16 cellular contexts compared by ENCODE assay signal in genomic region chr10:517872-518475, GRCh38.
"Had no signal": no experiment of that assay in that cellular context is flagged by ENCODE, and none has a peak within 500 bp of the region (broad histone marks: within the 10 kb centered on the region; RNA-seq: fewer than 3 reads in every experiment).

No MANE protein-coding gene starts in this region.

- ATAC-seq: activated CD4-positive, alpha-beta T cell treated with anti-CD3 and anti-CD28 coated beads for 36 hours; activated CD8-positive, alpha-beta T cell treated with anti-CD3 and anti-CD28 coated beads for 36 hours; activated T-cell treated with anti-CD3 and anti-CD28 coated beads, Interleukin-2, amount 50 U/mL, for 72 hours; left colon; natural killer cell treated with Interleukin-12 subunit alpha and Interleukin-12 subunit beta and Interleukin-15 and Interleukin-18, amount 100 ng/mL, for 72 hours had no signal

- H3K9me3 Mint-ChIP-seq: activated CD8-positive, alpha-beta T cell treated with anti-CD3 and anti-CD28 coated beads for 36 hours; activated naive CD4-positive, alpha-beta T cell treated with anti-CD3 and anti-CD28 coated beads for 36 hours; activated T-cell treated with anti-CD3 and anti-CD28 coated beads, Interleukin-2, amount 50 U/mL, for 72 hours; immature natural killer cell; natural killer cell treated with Interleukin-12 subunit alpha and Interleukin-12 subunit beta and Interleukin-15 and Interleukin-18, amount 100 ng/mL, for 72 hours had no signal

- H3K36me3 ChIP-seq: esophagus muscularis mucosa, suprapubic skin had no signal

- H3K9me3 ChIP-seq: esophagus muscularis mucosa, SJSA1, suprapubic skin had no signal

- H3K27me3 ChIP-seq: esophagus muscularis mucosa, SJSA1, suprapubic skin had no signal

- H3K4me3 ChIP-seq: esophagus muscularis mucosa, SJSA1, smooth muscle cell, suprapubic skin had no signal

- H3K27ac Mint-ChIP-seq: activated CD4-positive, alpha-beta T cell treated with anti-CD3 and anti-CD28 coated beads for 36 hours; activated CD8-positive, alpha-beta T cell treated with anti-CD3 and anti-CD28 coated beads for 36 hours; activated naive CD4-positive, alpha-beta T cell treated with anti-CD3 and anti-CD28 coated beads for 36 hours; activated T-cell treated with anti-CD3 and anti-CD28 coated beads, Interleukin-2, amount 50 U/mL, for 72 hours; natural killer cell treated with Interleukin-12 subunit alpha and Interleukin-12 subunit beta and Interleukin-15 and Interleukin-18, amount 100 ng/mL, for 72 hours had no signal

- H3K4me2 ChIP-seq: smooth muscle cell had no signal

- H3K4me3 Mint-ChIP-seq: activated CD4-positive, alpha-beta T cell treated with anti-CD3 and anti-CD28 coated beads for 36 hours; activated CD8-positive, alpha-beta T cell treated with anti-CD3 and anti-CD28 coated beads for 36 hours; activated naive CD4-positive, alpha-beta T cell treated with anti-CD3 and anti-CD28 coated beads for 36 hours; activated T-cell treated with anti-CD3 and anti-CD28 coated beads, Interleukin-2, amount 50 U/mL, for 72 hours; immature natural killer cell; natural killer cell treated with Interleukin-12 subunit alpha and Interleukin-12 subunit beta and Interleukin-15 and Interleukin-18, amount 100 ng/mL, for 72 hours had no signal

- DNase-seq: activated CD4-positive, alpha-beta T cell treated with anti-CD3 and anti-CD28 coated beads for 36 hours; activated CD8-positive, alpha-beta memory T cell treated with anti-CD3 and anti-CD28 coated beads, Interleukin-2, amount 50 U/mL, for 4 hours; activated CD8-positive, alpha-beta T cell treated with anti-CD3 and anti-CD28 coated beads for 36 hours; activated naive CD4-positive, alpha-beta T cell treated with anti-CD3 and anti-CD28 coated beads for 36 hours; activated T-cell treated with anti-CD3 and anti-CD28 coated beads, Interleukin-2, amount 50 U/mL, for 72 hours; dermis blood vessel endothelial cell; immature natural killer cell; left colon; retina; stimulated activated naive CD4-positive, alpha-beta T cell had no signal

- H3K36me3 Mint-ChIP-seq: immature natural killer cell; natural killer cell treated with Interleukin-12 subunit alpha and Interleukin-12 subunit beta and Interleukin-15 and Interleukin-18, amount 100 ng/mL, for 72 hours had no signal

- H3K4me1 ChIP-seq: SJSA1 had no signal

- H3K27ac ChIP-seq: SJSA1, suprapubic skin, VCaP had no signal
